1 cellular context compared by ENCODE assay signal in the genomic region with DNA sequence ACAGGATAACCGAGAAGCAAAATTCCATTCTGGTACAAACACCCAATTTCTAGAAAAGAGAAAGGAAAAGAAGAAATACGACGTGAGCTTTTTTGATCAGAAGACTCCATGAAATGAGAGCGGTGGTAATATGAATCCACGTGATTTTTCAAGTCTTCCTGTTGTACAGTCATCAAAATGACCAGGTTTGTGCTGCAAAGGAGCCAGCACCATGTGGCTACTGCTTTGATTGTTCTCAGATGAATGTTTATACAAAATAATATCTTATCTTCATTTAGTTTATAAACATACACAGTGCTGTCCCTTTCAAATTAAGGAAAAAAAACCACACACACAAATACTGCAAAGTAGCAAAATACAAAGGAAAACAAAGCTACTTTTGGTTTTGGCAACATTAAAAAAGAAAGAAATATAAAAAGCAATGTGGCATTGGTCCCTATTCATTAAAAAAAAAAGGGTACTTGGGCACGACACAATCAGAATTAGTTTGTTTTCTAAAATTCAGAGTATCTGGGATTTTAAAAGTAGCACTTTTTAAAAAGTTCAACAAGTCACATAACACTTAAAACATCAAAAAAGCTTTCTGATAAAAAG.
TF ChIP-seq lines count a peak whose summit lies in the region.

No MANE protein-coding gene starts in this region.

TF ChIP-seq in WTC11, 78 proteins besides CTCF, POLR2A, EP300 and RAD21 (continued from another document):
- TF ChIP-seq, protein P1, sequence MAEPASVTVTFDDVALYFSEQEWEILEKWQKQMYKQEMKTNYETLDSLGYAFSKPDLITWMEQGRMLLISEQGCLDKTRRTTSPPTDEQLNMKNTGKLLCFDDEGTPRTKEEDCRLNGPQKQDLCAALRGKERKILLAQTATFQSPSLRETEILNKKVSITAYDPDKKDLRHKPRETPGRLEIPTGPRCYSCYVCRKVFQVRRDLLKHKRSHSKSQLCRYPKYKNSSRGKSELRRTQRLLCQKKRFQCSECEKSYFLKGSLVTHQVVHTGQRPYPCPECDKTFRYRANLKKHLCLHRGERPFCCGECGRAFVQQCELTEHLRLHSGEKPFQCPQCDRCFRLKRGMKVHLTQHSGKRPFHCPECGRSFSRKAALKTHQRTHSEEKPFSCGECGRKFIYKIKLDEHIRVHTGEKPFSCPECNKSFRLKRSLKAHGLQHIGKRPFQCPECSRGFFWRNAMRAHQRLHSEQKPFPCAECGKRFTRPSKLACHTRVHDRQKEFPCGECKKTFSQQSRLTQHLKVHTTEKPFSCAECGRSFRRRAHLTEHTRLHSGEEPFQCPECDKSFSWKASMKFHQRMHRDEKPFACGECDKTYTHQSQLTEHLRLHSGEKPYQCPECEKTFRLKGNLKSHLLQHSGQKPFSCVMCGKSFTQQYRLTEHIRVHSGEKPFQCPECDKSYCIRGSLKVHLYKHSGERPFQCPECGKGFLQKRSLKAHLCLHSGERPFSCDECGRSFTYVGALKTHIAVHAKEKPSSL (CRISPR knock-in tag; conservative IDR thresholded peaks at IDR 0.05), result no peak
